In genomic region chr12:10632226-10632625, GRCh38 we compare ENCODE assay signal across 18 cellular contexts. TPM values are rescaled to one million over a fixed set of nuclear protein-coding genes. Genes with fewer than 3 reads are reported as not detected.
DNase-seq lines count a peak whose midpoint lies in the region; ATAC-seq and TF ChIP-seq lines count a peak whose summit lies in the region.
"Had no signal": no experiment of that assay in that cellular context is flagged by ENCODE, and none has a peak within 500 bp of the region (broad histone marks: within the 10 kb centered on the region; RNA-seq: fewer than 3 reads in every experiment).

No MANE protein-coding gene starts in this region.

- no peak for TF ChIP-seq CTCF in fibroblast of the aortic adventitia (IDR thresholded peaks at IDR 0.05; ENCODE audit: insufficient read depth, low read length)

- DNase-seq in GM03348 (ENCODE audit: low spot score) (peak; percentile 75), astrocyte of the hippocampus (ENCODE audit: low read depth, low spot score) (peak; percentile 20), fibroblast of the aortic adventitia (ENCODE audit: low read depth) (peak; percentile 37), iPS-NIHi7 (ENCODE audit: extremely low spot score) (no peak), HPDE6-E6E7 (ENCODE audit: extremely low spot score) (no peak), LoVo (ENCODE audit: low spot score) (no peak)
- DNase-seq: DMS79 treated with DMSO at 0.1 percent for 48 hours, KBM-7, MV-4-11, NCI-H1694 treated with DMSO at 0.1 percent for 48 hours, NCI-H524, PC-3, RPMI8226, SHP77 treated with DMSO at 0.1 percent for 48 hours, T-cell had no signal

- ATAC-seq in HG02798 (IDR thresholded peaks at IDR 0.05; ENCODE audit: poor library complexity, unreplicated experiment): no peak
- ATAC-seq: PC-3, SK-N-SH treated with all-trans-retinoic acid at 6 μM for 48 hours, T-cell had no signal

- no peak overlapping the region for H3K4me3 ChIP-seq in fibroblast of the aortic adventitia (ENCODE audit: low read depth, low read length)

RNA-seq across cellular contexts. Expression of gene MAGOHB, which starts 18.8 kb away (rescaled TPM):
- total RNA-seq in fibroblast of the aortic adventitia (ENCODE audit: low replicate concordance): 31.7 and 36.6 TPM in 2 replicates

RNA-seq across cellular contexts. Expression of gene STYK1, which starts 41.6 kb away (rescaled TPM):
- total RNA-seq in fibroblast of the aortic adventitia (ENCODE audit: low replicate concordance): 0.27 TPM in 1 of 2 replicates, not detected in the other
- total RNA-seq: B cell had no signal

Comparison
In these comparisons a context has a peak if more than half of its experiments do, and no peak if none do; other contexts are left out.
1. DNase-seq: peak in GM03348 (single experiment), astrocyte of the hippocampus (single experiment) and fibroblast of the aortic adventitia (single experiment); none in iPS-NIHi7 (single experiment), HPDE6-E6E7 (single experiment) and LoVo (single experiment).